Comparison of ENCODE assay signal across 35 cellular contexts in genomic region chr7:85452674-85453073, GRCh38.
"Had no signal": no experiment of that assay in that cellular context is flagged by ENCODE, and none has a peak within 500 bp of the region (broad histone marks: within the 10 kb centered on the region; RNA-seq: fewer than 3 reads in every experiment).

No MANE protein-coding gene starts in this region.

- H3K4me1 Mint-ChIP-seq: activated B cell treated with CpG ODN at 0.5 μM for 24 hours; activated CD4-positive, alpha-beta memory T cell treated with anti-CD3 and anti-CD28 coated beads, Interleukin-2, amount 10 ng/mL, durations not matched to agents 7 days and 5 days; activated CD4-positive, alpha-beta T cell treated with anti-CD3 and anti-CD28 coated beads for 36 hours; activated CD4-positive, alpha-beta T cell treated with anti-CD3 and anti-CD28 coated beads, Interleukin-2, amount 10 ng/mL, durations not matched to agents 7 days and 5 days; activated CD8-positive, alpha-beta memory T cell treated with anti-CD3 and anti-CD28 coated beads, Interleukin-2, amount 10 ng/mL, durations not matched to agents 7 days and 5 days; activated naive CD4-positive, alpha-beta T cell treated with anti-CD3 and anti-CD28 coated beads, Interleukin-2, amount 10 ng/mL, durations not matched to agents 7 days and 5 days; activated naive CD4-positive, alpha-beta T cell treated with anti-CD3 and anti-CD28 coated beads, Interleukin-2, amount 50 U/mL, for 24 hours; brain; central memory CD8-positive, alpha-beta T cell had no signal

- H3K27ac ChIP-seq: adrenal gland, ascending aorta, cardiac muscle cell, VCaP had no signal

- ATAC-seq: activated CD4-positive, alpha-beta T cell treated with anti-CD3 and anti-CD28 coated beads for 36 hours; activated CD8-positive, alpha-beta memory T cell treated with anti-CD3 and anti-CD28 coated beads, Interleukin-2, amount 10 ng/mL, durations not matched to agents 7 days and 5 days; activated CD8-positive, alpha-beta T cell treated with anti-CD3 and anti-CD28 coated beads, Interleukin-2, amount 10 ng/mL, durations not matched to agents 7 days and 5 days had no signal

- H3K27ac Mint-ChIP-seq: activated B cell treated with CpG ODN at 0.5 μM for 24 hours; activated CD4-positive, alpha-beta memory T cell treated with anti-CD3 and anti-CD28 coated beads, Interleukin-2, amount 10 ng/mL, durations not matched to agents 7 days and 5 days; activated CD4-positive, alpha-beta T cell treated with anti-CD3 and anti-CD28 coated beads for 36 hours; activated CD4-positive, alpha-beta T cell treated with anti-CD3 and anti-CD28 coated beads, Interleukin-2, amount 10 ng/mL, durations not matched to agents 7 days and 5 days; activated CD8-positive, alpha-beta memory T cell treated with anti-CD3 and anti-CD28 coated beads, Interleukin-2, amount 10 ng/mL, durations not matched to agents 7 days and 5 days; activated CD8-positive, alpha-beta T cell treated with anti-CD3 and anti-CD28 coated beads, Interleukin-2, amount 10 ng/mL, durations not matched to agents 7 days and 5 days; activated naive CD4-positive, alpha-beta T cell treated with anti-CD3 and anti-CD28 coated beads, Interleukin-2, amount 10 ng/mL, durations not matched to agents 7 days and 5 days; activated naive CD4-positive, alpha-beta T cell treated with anti-CD3 and anti-CD28 coated beads, Interleukin-2, amount 50 U/mL, for 24 hours; activated naive CD8-positive, alpha-beta T cell; activated T-cell treated with anti-CD3 and anti-CD28 coated beads, Interleukin-2, amount 50 U/mL, for 24 hours; activated T-helper 2 cell treated with anti-CD3 and anti-CD28 coated beads, Interferon-gamma antibody, Interleukin-2, Interleukin-4, amounts not matched to agents 10 μg/mL and 5 μg/mL and 100 μg/mL, durations not matched to agents 14 hours and 24 hours and 36 hours; brain; T-helper 1 cell treated with Interleukin-12 subunit alpha and Interleukin-12 subunit beta and Interleukin-4 antibody, amounts not matched to agents 30 μg/mL and 1 μg/mL, for 36 hours; T-helper 2 cell treated with Interferon-gamma antibody and Interleukin-4, amounts not matched to agents 5 μg/mL and 100 μg/mL, for 36 hours had no signal

- H3K36me3 ChIP-seq: adrenal gland, ascending aorta, cardiac muscle cell had no signal

- H3K9me3 ChIP-seq: adrenal gland, ascending aorta had no signal

- H3K4me3 Mint-ChIP-seq: activated B cell treated with CpG ODN at 0.5 μM for 24 hours; activated CD4-positive, alpha-beta memory T cell treated with anti-CD3 and anti-CD28 coated beads, Interleukin-2, amount 10 ng/mL, durations not matched to agents 7 days and 5 days; activated CD4-positive, alpha-beta T cell treated with anti-CD3 and anti-CD28 coated beads for 36 hours; activated CD4-positive, alpha-beta T cell treated with anti-CD3 and anti-CD28 coated beads, Interleukin-2, amount 10 ng/mL, durations not matched to agents 7 days and 5 days; activated CD8-positive, alpha-beta memory T cell treated with anti-CD3 and anti-CD28 coated beads, Interleukin-2, amount 10 ng/mL, durations not matched to agents 7 days and 5 days; activated CD8-positive, alpha-beta T cell treated with anti-CD3 and anti-CD28 coated beads, Interleukin-2, amount 10 ng/mL, durations not matched to agents 7 days and 5 days; activated naive CD4-positive, alpha-beta T cell treated with anti-CD3 and anti-CD28 coated beads, Interleukin-2, amount 10 ng/mL, durations not matched to agents 7 days and 5 days; activated naive CD4-positive, alpha-beta T cell treated with anti-CD3 and anti-CD28 coated beads, Interleukin-2, amount 50 U/mL, for 24 hours; activated naive CD8-positive, alpha-beta T cell; activated T-cell treated with anti-CD3 and anti-CD28 coated beads, Interleukin-2, amount 50 U/mL, for 24 hours; brain; central memory CD8-positive, alpha-beta T cell; T-helper 1 cell treated with Interleukin-12 subunit alpha and Interleukin-12 subunit beta and Interleukin-4 antibody, amounts not matched to agents 30 μg/mL and 1 μg/mL, for 36 hours; T-helper 2 cell treated with Interferon-gamma antibody and Interleukin-4, amounts not matched to agents 5 μg/mL and 100 μg/mL, for 36 hours had no signal

- H3K27me3 Mint-ChIP-seq: activated B cell treated with CpG ODN at 0.5 μM for 24 hours; activated CD4-positive, alpha-beta memory T cell treated with anti-CD3 and anti-CD28 coated beads, Interleukin-2, amount 10 ng/mL, durations not matched to agents 7 days and 5 days; activated CD4-positive, alpha-beta T cell treated with anti-CD3 and anti-CD28 coated beads for 36 hours; activated CD4-positive, alpha-beta T cell treated with anti-CD3 and anti-CD28 coated beads, Interleukin-2, amount 10 ng/mL, durations not matched to agents 7 days and 5 days; activated CD8-positive, alpha-beta memory T cell treated with anti-CD3 and anti-CD28 coated beads, Interleukin-2, amount 10 ng/mL, durations not matched to agents 7 days and 5 days; activated naive CD4-positive, alpha-beta T cell treated with anti-CD3 and anti-CD28 coated beads, Interleukin-2, amount 10 ng/mL, durations not matched to agents 7 days and 5 days; activated naive CD4-positive, alpha-beta T cell treated with anti-CD3 and anti-CD28 coated beads, Interleukin-2, amount 50 U/mL, for 24 hours; activated naive CD8-positive, alpha-beta T cell; activated T-cell treated with anti-CD3 and anti-CD28 coated beads, Interleukin-2, amount 50 U/mL, for 24 hours; central memory CD8-positive, alpha-beta T cell had no signal

- H3K27me3 ChIP-seq: adrenal gland, ascending aorta, cardiac muscle cell had no signal

- H3K4me3 ChIP-seq: adrenal gland, ascending aorta, cardiac muscle cell had no signal

- DNase-seq: activated B cell treated with CpG ODN at 0.5 μM for 24 hours; activated CD4-positive, alpha-beta memory T cell treated with anti-CD3 and anti-CD28 coated beads, Interleukin-2, amount 10 ng/mL, durations not matched to agents 7 days and 5 days; activated CD4-positive, alpha-beta T cell treated with anti-CD3 and anti-CD28 coated beads for 36 hours; activated CD4-positive, alpha-beta T cell treated with anti-CD3 and anti-CD28 coated beads for 48 hours; activated CD4-positive, alpha-beta T cell treated with anti-CD3 and anti-CD28 coated beads, Interleukin-2, amount 10 ng/mL, durations not matched to agents 7 days and 5 days; activated CD4-positive, alpha-beta T cell treated with anti-CD3 and anti-CD28 coated beads, Interleukin-2, amount 50 U/mL, for 48 hours; activated CD4-positive, CD25-positive, alpha-beta regulatory T cell treated with anti-CD3 and anti-CD28 coated beads, Interleukin-2, amount 50 U/mL, for 72 hours; activated CD8-positive, alpha-beta memory T cell treated with anti-CD3 and anti-CD28 coated beads for 24 hours; activated CD8-positive, alpha-beta memory T cell treated with anti-CD3 and anti-CD28 coated beads, Interleukin-2, amount 10 ng/mL, durations not matched to agents 7 days and 5 days; activated CD8-positive, alpha-beta memory T cell treated with anti-CD3 and anti-CD28 coated beads, Interleukin-2, amount 50 U/mL, for 48 hours; activated CD8-positive, alpha-beta T cell treated with anti-CD3 and anti-CD28 coated beads, Interleukin-2, amount 10 ng/mL, durations not matched to agents 7 days and 5 days; activated effector memory CD4-positive, alpha-beta T cell treated with Interleukin-2 at 50 U/mL for 16 hours; activated gamma-delta T cell; activated naive CD4-positive, alpha-beta T cell treated with anti-CD3 and anti-CD28 coated beads, Interleukin-2, amount 10 ng/mL, durations not matched to agents 7 days and 5 days; activated naive CD4-positive, alpha-beta T cell treated with Interleukin-2 at 50 U/mL for 16 hours; activated T-cell treated with anti-CD3 and anti-CD28 coated beads, Interleukin-2, amount 50 U/mL, for 24 hours; activated T-cell treated with anti-CD3 and anti-CD28 coated beads, Interleukin-2, amount 50 U/mL, for 48 hours; adrenal gland; amygdala; anterior cingulate cortex; caudate nucleus; cerebellar nuclear complex; T-helper 1 cell; T-helper 2 cell; T-helper 9 cell had no signal

- H3K9me3 Mint-ChIP-seq: activated B cell treated with CpG ODN at 0.5 μM for 24 hours; activated CD4-positive, alpha-beta memory T cell treated with anti-CD3 and anti-CD28 coated beads, Interleukin-2, amount 10 ng/mL, durations not matched to agents 7 days and 5 days; activated CD4-positive, alpha-beta T cell treated with anti-CD3 and anti-CD28 coated beads, Interleukin-2, amount 10 ng/mL, durations not matched to agents 7 days and 5 days; activated naive CD4-positive, alpha-beta T cell treated with anti-CD3 and anti-CD28 coated beads, Interleukin-2, amount 10 ng/mL, durations not matched to agents 7 days and 5 days; activated T-helper 2 cell treated with anti-CD3 and anti-CD28 coated beads, Interferon-gamma antibody, Interleukin-2, Interleukin-4, amounts not matched to agents 10 μg/mL and 5 μg/mL and 100 μg/mL, durations not matched to agents 14 hours and 24 hours and 36 hours; brain; T-helper 1 cell treated with Interleukin-12 subunit alpha and Interleukin-12 subunit beta and Interleukin-4 antibody, amounts not matched to agents 30 μg/mL and 1 μg/mL, for 36 hours; T-helper 2 cell treated with Interferon-gamma antibody and Interleukin-4, amounts not matched to agents 5 μg/mL and 100 μg/mL, for 36 hours had no signal

- H3K4me1 ChIP-seq: adrenal gland, ascending aorta had no signal

- H3K36me3 Mint-ChIP-seq: activated CD8-positive, alpha-beta memory T cell treated with anti-CD3 and anti-CD28 coated beads, Interleukin-2, amount 10 ng/mL, durations not matched to agents 7 days and 5 days; activated naive CD4-positive, alpha-beta T cell treated with anti-CD3 and anti-CD28 coated beads, Interleukin-2, amount 10 ng/mL, durations not matched to agents 7 days and 5 days; activated naive CD4-positive, alpha-beta T cell treated with anti-CD3 and anti-CD28 coated beads, Interleukin-2, amount 50 U/mL, for 24 hours; activated naive CD8-positive, alpha-beta T cell; brain had no signal
